In the genomic region with DNA sequence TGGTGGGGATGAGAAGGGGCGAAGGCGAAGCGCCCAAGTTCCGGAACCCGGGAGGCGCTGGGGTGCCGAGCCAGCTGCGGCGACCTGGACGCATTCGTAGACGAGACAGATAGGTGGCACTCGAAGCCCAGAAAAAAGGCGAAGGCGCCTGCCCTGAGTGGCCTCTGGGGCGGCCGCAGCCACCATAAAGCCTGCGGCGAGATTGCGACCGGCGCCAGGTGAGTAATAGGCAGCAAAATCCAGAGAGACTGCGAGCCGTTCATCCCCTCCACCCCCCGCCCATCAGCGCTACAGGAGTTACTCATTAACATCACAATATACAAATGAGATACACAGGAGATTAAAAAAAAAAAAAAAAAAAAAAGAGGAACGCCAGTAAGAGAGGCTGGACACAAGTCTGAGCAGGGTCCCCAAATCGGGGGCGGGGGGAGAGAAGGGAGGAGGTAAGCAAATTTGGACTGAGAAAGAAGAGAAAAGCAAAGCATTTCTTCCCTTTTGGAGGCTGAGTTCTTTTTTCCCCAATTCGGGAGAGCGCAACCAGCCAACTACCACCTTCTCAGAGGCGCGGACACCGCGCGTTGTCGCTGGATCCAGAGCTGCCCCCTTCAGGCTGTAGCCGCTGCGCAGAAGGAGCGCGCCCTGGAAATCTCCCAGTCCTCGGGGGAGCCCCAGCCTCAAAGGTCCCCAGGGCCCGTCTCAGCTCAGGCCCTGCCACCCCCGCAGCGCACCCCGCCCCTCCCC, we compare ENCODE assay signal across 1 cellular context.
TF ChIP-seq lines count a peak whose summit lies in the region.

No MANE protein-coding gene starts in this region.

TF ChIP-seq in HepG2, 621 proteins besides CTCF, POLR2A, EP300 and RAD21 (continued from another document):
- TF ChIP-seq, protein P1, sequence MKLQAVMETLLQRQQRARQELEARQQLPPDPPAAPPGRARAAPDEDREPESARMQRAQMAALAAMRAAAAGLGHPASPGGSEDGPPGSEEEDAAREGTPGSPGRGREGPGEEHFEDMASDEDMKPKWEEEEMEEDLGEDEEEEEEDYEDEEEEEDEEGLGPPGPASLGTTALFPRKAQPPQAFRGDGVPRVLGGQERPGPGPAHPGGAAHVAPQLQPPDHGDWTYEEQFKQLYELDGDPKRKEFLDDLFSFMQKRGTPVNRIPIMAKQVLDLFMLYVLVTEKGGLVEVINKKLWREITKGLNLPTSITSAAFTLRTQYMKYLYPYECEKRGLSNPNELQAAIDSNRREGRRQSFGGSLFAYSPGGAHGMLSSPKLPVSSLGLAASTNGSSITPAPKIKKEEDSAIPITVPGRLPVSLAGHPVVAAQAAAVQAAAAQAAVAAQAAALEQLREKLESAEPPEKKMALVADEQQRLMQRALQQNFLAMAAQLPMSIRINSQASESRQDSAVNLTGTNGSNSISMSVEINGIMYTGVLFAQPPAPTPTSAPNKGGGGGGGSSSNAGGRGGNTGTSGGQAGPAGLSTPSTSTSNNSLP (IDR thresholded peaks at IDR 0.05; ENCODE audit: low read depth, low read length): peak; percentile 90
- TF ChIP-seq, protein P2, sequence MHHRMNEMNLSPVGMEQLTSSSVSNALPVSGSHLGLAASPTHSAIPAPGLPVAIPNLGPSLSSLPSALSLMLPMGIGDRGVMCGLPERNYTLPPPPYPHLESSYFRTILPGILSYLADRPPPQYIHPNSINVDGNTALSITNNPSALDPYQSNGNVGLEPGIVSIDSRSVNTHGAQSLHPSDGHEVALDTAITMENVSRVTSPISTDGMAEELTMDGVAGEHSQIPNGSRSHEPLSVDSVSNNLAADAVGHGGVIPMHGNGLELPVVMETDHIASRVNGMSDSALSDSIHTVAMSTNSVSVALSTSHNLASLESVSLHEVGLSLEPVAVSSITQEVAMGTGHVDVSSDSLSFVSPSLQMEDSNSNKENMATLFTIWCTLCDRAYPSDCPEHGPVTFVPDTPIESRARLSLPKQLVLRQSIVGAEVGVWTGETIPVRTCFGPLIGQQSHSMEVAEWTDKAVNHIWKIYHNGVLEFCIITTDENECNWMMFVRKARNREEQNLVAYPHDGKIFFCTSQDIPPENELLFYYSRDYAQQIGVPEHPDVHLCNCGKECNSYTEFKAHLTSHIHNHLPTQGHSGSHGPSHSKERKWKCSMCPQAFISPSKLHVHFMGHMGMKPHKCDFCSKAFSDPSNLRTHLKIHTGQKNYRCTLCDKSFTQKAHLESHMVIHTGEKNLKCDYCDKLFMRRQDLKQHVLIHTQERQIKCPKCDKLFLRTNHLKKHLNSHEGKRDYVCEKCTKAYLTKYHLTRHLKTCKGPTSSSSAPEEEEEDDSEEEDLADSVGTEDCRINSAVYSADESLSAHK (CRISPR knock-in tag; IDR thresholded peaks at IDR 0.05; ENCODE audit: borderline replicate concordance): no peak
- no peak for TF ChIP-seq ZNF737 (CRISPR knock-in tag; IDR thresholded peaks at IDR 0.05; ENCODE audit: borderline replicate concordance)
- 0 out of 2 replicates have a peak, but pooled peaks have one; percentile 59 for TF ChIP-seq GZF1 (CRISPR knock-in tag; IDR thresholded peaks at IDR 0.05)
- TF ChIP-seq DNMT3B (CRISPR knock-in tag; conservative IDR thresholded peaks at IDR 0.05): no peak
- no peak for TF ChIP-seq ZZZ3 (CRISPR knock-in tag; IDR thresholded peaks at IDR 0.05; ENCODE audit: borderline replicate concordance)
- no peak for TF ChIP-seq ZNF816 (CRISPR knock-in tag; IDR thresholded peaks at IDR 0.05; ENCODE audit: borderline replicate concordance)
- TF ChIP-seq, protein P3, sequence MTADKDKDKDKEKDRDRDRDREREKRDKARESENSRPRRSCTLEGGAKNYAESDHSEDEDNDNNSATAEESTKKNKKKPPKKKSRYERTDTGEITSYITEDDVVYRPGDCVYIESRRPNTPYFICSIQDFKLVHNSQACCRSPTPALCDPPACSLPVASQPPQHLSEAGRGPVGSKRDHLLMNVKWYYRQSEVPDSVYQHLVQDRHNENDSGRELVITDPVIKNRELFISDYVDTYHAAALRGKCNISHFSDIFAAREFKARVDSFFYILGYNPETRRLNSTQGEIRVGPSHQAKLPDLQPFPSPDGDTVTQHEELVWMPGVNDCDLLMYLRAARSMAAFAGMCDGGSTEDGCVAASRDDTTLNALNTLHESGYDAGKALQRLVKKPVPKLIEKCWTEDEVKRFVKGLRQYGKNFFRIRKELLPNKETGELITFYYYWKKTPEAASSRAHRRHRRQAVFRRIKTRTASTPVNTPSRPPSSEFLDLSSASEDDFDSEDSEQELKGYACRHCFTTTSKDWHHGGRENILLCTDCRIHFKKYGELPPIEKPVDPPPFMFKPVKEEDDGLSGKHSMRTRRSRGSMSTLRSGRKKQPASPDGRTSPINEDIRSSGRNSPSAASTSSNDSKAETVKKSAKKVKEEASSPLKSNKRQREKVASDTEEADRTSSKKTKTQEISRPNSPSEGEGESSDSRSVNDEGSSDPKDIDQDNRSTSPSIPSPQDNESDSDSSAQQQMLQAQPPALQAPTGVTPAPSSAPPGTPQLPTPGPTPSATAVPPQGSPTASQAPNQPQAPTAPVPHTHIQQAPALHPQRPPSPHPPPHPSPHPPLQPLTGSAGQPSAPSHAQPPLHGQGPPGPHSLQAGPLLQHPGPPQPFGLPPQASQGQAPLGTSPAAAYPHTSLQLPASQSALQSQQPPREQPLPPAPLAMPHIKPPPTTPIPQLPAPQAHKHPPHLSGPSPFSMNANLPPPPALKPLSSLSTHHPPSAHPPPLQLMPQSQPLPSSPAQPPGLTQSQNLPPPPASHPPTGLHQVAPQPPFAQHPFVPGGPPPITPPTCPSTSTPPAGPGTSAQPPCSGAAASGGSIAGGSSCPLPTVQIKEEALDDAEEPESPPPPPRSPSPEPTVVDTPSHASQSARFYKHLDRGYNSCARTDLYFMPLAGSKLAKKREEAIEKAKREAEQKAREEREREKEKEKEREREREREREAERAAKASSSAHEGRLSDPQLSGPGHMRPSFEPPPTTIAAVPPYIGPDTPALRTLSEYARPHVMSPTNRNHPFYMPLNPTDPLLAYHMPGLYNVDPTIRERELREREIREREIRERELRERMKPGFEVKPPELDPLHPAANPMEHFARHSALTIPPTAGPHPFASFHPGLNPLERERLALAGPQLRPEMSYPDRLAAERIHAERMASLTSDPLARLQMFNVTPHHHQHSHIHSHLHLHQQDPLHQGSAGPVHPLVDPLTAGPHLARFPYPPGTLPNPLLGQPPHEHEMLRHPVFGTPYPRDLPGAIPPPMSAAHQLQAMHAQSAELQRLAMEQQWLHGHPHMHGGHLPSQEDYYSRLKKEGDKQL (CRISPR knock-in tag; IDR thresholded peaks at IDR 0.05; ENCODE audit: low read depth): no peak
- peak; percentile 48; the same call in 1 of the 2 replicates for TF ChIP-seq RXRA (CRISPR knock-in tag; IDR thresholded peaks at IDR 0.05)
- TF ChIP-seq, protein P4, sequence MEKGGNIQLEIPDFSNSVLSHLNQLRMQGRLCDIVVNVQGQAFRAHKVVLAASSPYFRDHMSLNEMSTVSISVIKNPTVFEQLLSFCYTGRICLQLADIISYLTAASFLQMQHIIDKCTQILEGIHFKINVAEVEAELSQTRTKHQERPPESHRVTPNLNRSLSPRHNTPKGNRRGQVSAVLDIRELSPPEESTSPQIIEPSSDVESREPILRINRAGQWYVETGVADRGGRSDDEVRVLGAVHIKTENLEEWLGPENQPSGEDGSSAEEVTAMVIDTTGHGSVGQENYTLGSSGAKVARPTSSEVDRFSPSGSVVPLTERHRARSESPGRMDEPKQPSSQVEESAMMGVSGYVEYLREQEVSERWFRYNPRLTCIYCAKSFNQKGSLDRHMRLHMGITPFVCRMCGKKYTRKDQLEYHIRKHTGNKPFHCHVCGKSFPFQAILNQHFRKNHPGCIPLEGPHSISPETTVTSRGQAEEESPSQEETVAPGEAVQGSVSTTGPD (CRISPR knock-in tag; IDR thresholded peaks at IDR 0.05): no peak
- no peak for TF ChIP-seq TEAD3 (CRISPR knock-in tag; optimal IDR thresholded peaks at IDR 0.05; ENCODE audit: borderline replicate concordance)
- TF ChIP-seq MTF2 (CRISPR knock-in tag; IDR thresholded peaks at IDR 0.05; ENCODE audit: borderline replicate concordance): no peak
- TF ChIP-seq YEATS4 (CRISPR knock-in tag; IDR thresholded peaks at IDR 0.05; ENCODE audit: borderline replicate concordance): 0 out of 2 replicates have a peak, but pooled peaks have one; percentile 5
- TF ChIP-seq ISL2 (CRISPR knock-in tag; IDR thresholded peaks at IDR 0.05): peak; percentile 25; the same call in 1 of the 2 replicates
- TF ChIP-seq REL (CRISPR knock-in tag; conservative IDR thresholded peaks at IDR 0.05): no peak
- no peak for TF ChIP-seq ZNF720 (CRISPR knock-in tag; IDR thresholded peaks at IDR 0.05)
- TF ChIP-seq ZNF577 (CRISPR knock-in tag; IDR thresholded peaks at IDR 0.05; ENCODE audit: borderline replicate concordance, low read depth): no peak
- no peak for TF ChIP-seq NCOA5 (CRISPR knock-in tag; IDR thresholded peaks at IDR 0.05)
- TF ChIP-seq KLF9 (CRISPR knock-in tag; IDR thresholded peaks at IDR 0.05; ENCODE audit: low read depth): no peak
